ENCODE assay signal across 15 cellular contexts in the genomic region with DNA sequence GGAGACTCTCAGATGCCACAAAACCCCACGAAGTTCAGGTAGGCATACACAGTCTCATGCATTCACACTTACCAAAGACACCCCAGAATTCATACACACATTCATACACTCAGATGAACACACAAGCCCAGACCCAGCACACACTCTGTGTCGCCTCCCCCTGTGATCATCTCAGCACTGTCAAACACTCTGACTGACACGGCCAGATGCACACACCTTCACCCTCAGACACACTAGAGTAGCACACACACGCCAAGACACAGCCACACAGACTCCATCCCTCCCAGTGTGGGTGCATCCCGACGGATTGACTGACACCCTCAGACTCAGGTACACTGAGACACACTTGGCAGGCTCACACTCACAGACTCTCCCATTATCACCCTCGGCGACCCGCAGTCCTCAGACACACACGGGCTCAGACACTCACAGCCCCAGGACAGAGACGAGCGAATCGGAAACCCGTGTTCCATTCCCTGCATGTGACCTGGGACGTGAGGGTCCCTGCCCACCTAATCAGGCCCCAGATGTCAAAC. TPM values are rescaled to one million over a fixed set of nuclear protein-coding genes. Genes with fewer than 3 reads are reported as not detected.
DNase-seq lines count a peak whose midpoint lies in the region; ATAC-seq, FAIRE-seq and TF ChIP-seq lines count a peak whose summit lies in the region.
"Had no signal": no experiment of that assay in that cellular context is flagged by ENCODE, and none has a peak within 500 bp of the region (broad histone marks: within the 10 kb centered on the region; RNA-seq: fewer than 3 reads in every experiment).

No MANE protein-coding gene starts in this region.

- H3K4me1 ChIP-seq in HAP-1 (peaks cover 3% of the 10 kb centered on the region; the same call in 1 of the 2 replicates), astrocyte (ENCODE audit: insufficient read depth, low read length) (no peaks in the 10 kb centered on the region), vagina (peaks cover 5% of the 10 kb centered on the region)

- no peak for FAIRE-seq in astrocyte (lab: Jason Lieb, UNC)
- FAIRE-seq: colon, islet of Langerhans had no signal

- TF ChIP-seq CTCF in CD14-positive monocyte (IDR thresholded peaks at IDR 0.05) = no peak
- no peak for TF ChIP-seq CTCF in astrocyte (IDR thresholded peaks at IDR 0.05; ENCODE audit: insufficient read depth, low read depth, low read length)
- no peak for TF ChIP-seq CTCF in mesothelial cell of epicardium (IDR thresholded peaks at IDR 0.05; ENCODE audit: unreplicated experiment)
- no peak for TF ChIP-seq CTCF in vagina (IDR thresholded peaks at IDR 0.05)
- TF ChIP-seq CTCF in omental fat pad (IDR thresholded peaks at IDR 0.05) = no peak

- no peaks in the 10 kb centered on the region for H3K9me3 ChIP-seq in HAP-1
- peaks cover 8% of the 10 kb centered on the region for H3K9me3 ChIP-seq in astrocyte (ENCODE audit: insufficient read depth, low read depth, low read length)
- peaks cover 5% of the 10 kb centered on the region for H3K9me3 ChIP-seq in vagina
- H3K9me3 ChIP-seq: SK-N-SH had no signal

- no peaks in the 10 kb centered on the region for H3K4me1 Mint-ChIP-seq in CD14-positive monocyte
- H3K4me1 Mint-ChIP-seq in astrocyte (ENCODE audit: low read depth, unreplicated experiment) = no peaks in the 10 kb centered on the region
- peaks cover 3% of the 10 kb centered on the region for H3K4me1 Mint-ChIP-seq in mesothelial cell of epicardium

- H3K4me3 ChIP-seq in HAP-1 (peak overlapping the region; percentile 28), astrocyte (ENCODE audit: insufficient read depth, low read depth, low read length) (no peak overlapping the region), vagina (no peak overlapping the region)

- H3K36me3 ChIP-seq in HAP-1 (replicated peaks) (no peaks in the 10 kb centered on the region), astrocyte (ENCODE audit: insufficient read depth, low read length) (no peaks in the 10 kb centered on the region), vagina (no peaks in the 10 kb centered on the region)

- no peak overlapping the region for H2AFZ ChIP-seq in astrocyte (ENCODE audit: low read depth, low read length)

- H4K20me1 ChIP-seq in astrocyte (ENCODE audit: insufficient read depth, low read length) = peaks cover 3% of the 10 kb centered on the region

- H3K9me3 Mint-ChIP-seq in CD14-positive monocyte (peaks cover 2 to 21% (median 9%) of the 10 kb centered on the region in 7 donors), astrocyte (ENCODE audit: unreplicated experiment) (peaks cover 11% of the 10 kb centered on the region), mesothelial cell of epicardium (no peaks in the 10 kb centered on the region)
- H3K9me3 Mint-ChIP-seq: activated naive CD4-positive, alpha-beta T cell treated with anti-CD3 and anti-CD28 coated beads, Interleukin-2, amount 10 ng/mL, durations not matched to agents 7 days and 5 days had no signal

- in situ Hi-C loops in HAP-1 (cut with MboI; ENCODE audit: low sequenced_read_pairs) = no loop called here

- ATAC-seq in omental fat pad (ENCODE audit: low FRiP score) = no peak
- ATAC-seq: sciatic nerve had no signal

- H3K9ac ChIP-seq in astrocyte (ENCODE audit: low read length) = no peak overlapping the region
- H3K9ac ChIP-seq: SK-N-SH had no signal

- H3K27me3 Mint-ChIP-seq in CD14-positive monocyte (ENCODE audit: low read depth in 3 of 3) (peaks cover 56 to 67% (median 61%) of the 10 kb centered on the region in 3 donors), astrocyte (ENCODE audit: low read depth, unreplicated experiment) (peaks cover 67% of the 10 kb centered on the region), mesothelial cell of epicardium (ENCODE audit: low read depth) (peaks cover 68% of the 10 kb centered on the region)

- H3K36me3 Mint-ChIP-seq in CD14-positive monocyte (peaks cover 0 to 8% of the 10 kb centered on the region in 2 donors), astrocyte (ENCODE audit: low read depth, unreplicated experiment) (peaks cover 6% of the 10 kb centered on the region), mesothelial cell of epicardium (no peaks in the 10 kb centered on the region)
- H3K36me3 Mint-ChIP-seq: activated naive CD4-positive, alpha-beta T cell treated with anti-CD3 and anti-CD28 coated beads, Interleukin-2, amount 10 ng/mL, durations not matched to agents 7 days and 5 days had no signal

- no peaks in the 10 kb centered on the region for H3K79me2 ChIP-seq in astrocyte (ENCODE audit: insufficient read depth, low read length)

- H3K27ac ChIP-seq in astrocyte (ENCODE audit: low read depth, low read length) = no peak overlapping the region
- H3K27ac ChIP-seq in vagina = no peak overlapping the region

- H3K27me3 ChIP-seq in HAP-1 (ENCODE audit: low read depth) = no peaks in the 10 kb centered on the region
- H3K27me3 ChIP-seq in astrocyte (ENCODE audit: insufficient read depth, low read length) = peaks cover 54% of the 10 kb centered on the region
- H3K27me3 ChIP-seq in vagina = peaks cover 5% of the 10 kb centered on the region

- DNase-seq in CD14-positive monocyte (ENCODE audit: low spot score) (peak; percentile 8), HAP-1 (ENCODE audit: low spot score in 2 of 2) (no peak), astrocyte (ENCODE audit: low read depth) (no peak), mesothelial cell of epicardium (ENCODE audit: low spot score in 2 of 2, unreplicated experiment in 2 of 2) (no peak), HUDEP-2 (lab: John Stamatoyannopoulos, UW; ENCODE audit: unreplicated experiment in 76 of 76) (no peak), T-helper 9 cell (no peak), vagina (ENCODE audit: extremely low spot score in 2 of 2) (no peak), omental fat pad (ENCODE audit: low spot score) (no peak)
- DNase-seq: activated CD4-positive, CD25-positive, alpha-beta regulatory T cell treated with anti-CD3 and anti-CD28 coated beads, Interleukin-2, amount 50 U/mL, for 72 hours; activated naive CD4-positive, alpha-beta T cell treated with anti-CD3 and anti-CD28 coated beads, Interleukin-2, amount 10 ng/mL, durations not matched to agents 7 days and 5 days; NCI-H187 treated with DMSO at 0.1 percent for 48 hours had no signal

- TF ChIP-seq POLR2A in vagina (IDR thresholded peaks at IDR 0.05) = no peak

- intact Hi-C loops in CD14-positive monocyte (cut with micrococcal nuclease) = no loop called here
- intact Hi-C loops in vagina (cut with DNase I) = no loop called here

- H3K4me3 Mint-ChIP-seq in CD14-positive monocyte = peak overlapping the region in 1 of 2 donors; percentile 79
- H3K4me3 Mint-ChIP-seq in astrocyte (ENCODE audit: unreplicated experiment) = peak overlapping the region; percentile 79
- peak overlapping the region; percentile 52 for H3K4me3 Mint-ChIP-seq in mesothelial cell of epicardium

- H3K4me2 ChIP-seq in astrocyte (ENCODE audit: low read length) = no peak overlapping the region

- H3K27ac Mint-ChIP-seq in CD14-positive monocyte (no peak overlapping the region), astrocyte (ENCODE audit: unreplicated experiment) (peak overlapping the region; percentile 35), mesothelial cell of epicardium (no peak overlapping the region)
- H3K27ac Mint-ChIP-seq: activated naive CD4-positive, alpha-beta T cell treated with anti-CD3 and anti-CD28 coated beads, Interleukin-2, amount 10 ng/mL, durations not matched to agents 7 days and 5 days had no signal

RNA-seq across cellular contexts. Expression of gene RIMS4, which starts 0.9 kb away (rescaled TPM):
- not detected for polyA plus RNA-seq in CD14-positive monocyte
- 0.48 and 0.53 TPM in 2 replicates for total RNA-seq in astrocyte
- 1.3 to 2.2 TPM (median 1.6 TPM) in 3 replicates for total RNA-seq in mesothelial cell of epicardium
- total RNA-seq in vagina = 6.4 TPM
- total RNA-seq in omental fat pad = under 1 TPM; 0.60 to 0.88 (median 0.72) TPM
